ENCODE assay signal across 1 cellular context in genomic region chr17:40112191-40112590, GRCh38.
TF ChIP-seq lines count a peak whose summit lies in the region.

No MANE protein-coding gene starts in this region.

TF ChIP-seq in GM23338, 12 proteins besides CTCF, POLR2A, EP300 and RAD21 (continued from another document):
- no peak for TF ChIP-seq ZNF462 (CRISPR knock-in tag; IDR thresholded peaks at IDR 0.05)
- no peak for TF ChIP-seq CREB1 (CRISPR knock-in tag; IDR thresholded peaks at IDR 0.05; ENCODE audit: low read depth)
- TF ChIP-seq ZNF114 (CRISPR knock-in tag; IDR thresholded peaks at IDR 0.05): no peak
- TF ChIP-seq, protein P1, sequence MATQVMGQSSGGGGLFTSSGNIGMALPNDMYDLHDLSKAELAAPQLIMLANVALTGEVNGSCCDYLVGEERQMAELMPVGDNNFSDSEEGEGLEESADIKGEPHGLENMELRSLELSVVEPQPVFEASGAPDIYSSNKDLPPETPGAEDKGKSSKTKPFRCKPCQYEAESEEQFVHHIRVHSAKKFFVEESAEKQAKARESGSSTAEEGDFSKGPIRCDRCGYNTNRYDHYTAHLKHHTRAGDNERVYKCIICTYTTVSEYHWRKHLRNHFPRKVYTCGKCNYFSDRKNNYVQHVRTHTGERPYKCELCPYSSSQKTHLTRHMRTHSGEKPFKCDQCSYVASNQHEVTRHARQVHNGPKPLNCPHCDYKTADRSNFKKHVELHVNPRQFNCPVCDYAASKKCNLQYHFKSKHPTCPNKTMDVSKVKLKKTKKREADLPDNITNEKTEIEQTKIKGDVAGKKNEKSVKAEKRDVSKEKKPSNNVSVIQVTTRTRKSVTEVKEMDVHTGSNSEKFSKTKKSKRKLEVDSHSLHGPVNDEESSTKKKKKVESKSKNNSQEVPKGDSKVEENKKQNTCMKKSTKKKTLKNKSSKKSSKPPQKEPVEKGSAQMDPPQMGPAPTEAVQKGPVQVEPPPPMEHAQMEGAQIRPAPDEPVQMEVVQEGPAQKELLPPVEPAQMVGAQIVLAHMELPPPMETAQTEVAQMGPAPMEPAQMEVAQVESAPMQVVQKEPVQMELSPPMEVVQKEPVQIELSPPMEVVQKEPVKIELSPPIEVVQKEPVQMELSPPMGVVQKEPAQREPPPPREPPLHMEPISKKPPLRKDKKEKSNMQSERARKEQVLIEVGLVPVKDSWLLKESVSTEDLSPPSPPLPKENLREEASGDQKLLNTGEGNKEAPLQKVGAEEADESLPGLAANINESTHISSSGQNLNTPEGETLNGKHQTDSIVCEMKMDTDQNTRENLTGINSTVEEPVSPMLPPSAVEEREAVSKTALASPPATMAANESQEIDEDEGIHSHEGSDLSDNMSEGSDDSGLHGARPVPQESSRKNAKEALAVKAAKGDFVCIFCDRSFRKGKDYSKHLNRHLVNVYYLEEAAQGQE (IDR thresholded peaks at IDR 0.05; ENCODE audit: unreplicated experiment): no peak
- no peak for TF ChIP-seq STAT1 (IDR thresholded peaks at IDR 0.05; ENCODE audit: unreplicated experiment)
- no peak for TF ChIP-seq JUNB (IDR thresholded peaks at IDR 0.05; ENCODE audit: unreplicated experiment)
- no peak for TF ChIP-seq EZH2phosphoT487 (IDR thresholded peaks at IDR 0.05; ENCODE audit: unreplicated experiment)
- TF ChIP-seq ETS1 (IDR thresholded peaks at IDR 0.05): no peak
- no peak for TF ChIP-seq EZH2 (IDR thresholded peaks at IDR 0.05; ENCODE audit: low read depth, unreplicated experiment)
